In genomic region chr16:56625943-56626654, GRCh38 we compare ENCODE assay signal across 9 cellular contexts. TPM values are rescaled to one million over a fixed set of nuclear protein-coding genes. Genes with fewer than 3 reads are reported as not detected.
A peak's percentile ranks its signal among the peaks of the same experiment; 100 is the strongest.
DNase-seq lines count a peak whose midpoint lies in the region; ATAC-seq and TF ChIP-seq lines count a peak whose summit lies in the region.
"Had no signal": no experiment of that assay in that cellular context is flagged by ENCODE, and none has a peak within 500 bp of the region (broad histone marks: within the 10 kb centered on the region; RNA-seq: fewer than 3 reads in every experiment).

No MANE protein-coding gene starts in this region.

- in situ Hi-C loops in gastrocnemius medialis (cut with MboI; ENCODE audit: low sequenced_read_pairs in 4 of 4) = no loop called here

- DNase-seq in SIG-M5 treated with dmso at 0.1 percent for 504 hours (lab: John Stamatoyannopoulos, UW; ENCODE audit: unreplicated experiment) = peak; percentile 63
- no peak for DNase-seq in SIG-M5 (lab: John Stamatoyannopoulos, UW)
- DNase-seq in activated T-helper 1 cell treated with anti-CD3 and anti-CD28 coated beads, Interleukin-12 subunit alpha, Interleukin-12 subunit beta, Interleukin-2, Interleukin-4 antibody, amounts not matched to agents 30 ng/mL and 10 ng/mL and 1 ng/mL, durations not matched to agents 14 hours and 24 hours and 36 hours (ENCODE audit: low spot score) = no peak
- DNase-seq in left ventricle myocardium superior = peak; percentile 78
- peak; percentile 57 to 76 for DNase-seq in gastrocnemius medialis
- DNase-seq in stimulated activated CD8-positive, alpha-beta memory T cell treated with anti-CD3 and anti-CD28 coated beads, Interleukin-4, amount 100 ng/mL, for 48 hours = no peak

- H3K36me3 ChIP-seq in gastrocnemius medialis = no peaks in the 10 kb centered on the region

- H3K9me3 ChIP-seq in gastrocnemius medialis = no peaks in the 10 kb centered on the region

- H3K27ac Mint-ChIP-seq in activated T-helper 1 cell treated with anti-CD3 and anti-CD28 coated beads, Interleukin-12 subunit alpha, Interleukin-12 subunit beta, Interleukin-2, Interleukin-4 antibody, amounts not matched to agents 30 ng/mL and 10 ng/mL and 1 ng/mL, durations not matched to agents 14 hours and 24 hours and 36 hours = peak overlapping the region; percentile 89

- no peak for TF ChIP-seq POLR2A in gastrocnemius medialis (IDR thresholded peaks at IDR 0.05)

- H3K36me3 Mint-ChIP-seq in activated T-helper 1 cell treated with anti-CD3 and anti-CD28 coated beads, Interleukin-12 subunit alpha, Interleukin-12 subunit beta, Interleukin-2, Interleukin-4 antibody, amounts not matched to agents 30 ng/mL and 10 ng/mL and 1 ng/mL, durations not matched to agents 14 hours and 24 hours and 36 hours (ENCODE audit: low read depth) = no peaks in the 10 kb centered on the region

- ATAC-seq in left ventricle myocardium superior (peak; percentile 78), gastrocnemius medialis (peak; percentile 49 to 74), HG02678 (IDR thresholded peaks at IDR 0.05; ENCODE audit: unreplicated experiment) (no peak), HG02938 (IDR thresholded peaks at IDR 0.05; ENCODE audit: unreplicated experiment) (no peak)

- peak overlapping the region; percentile 88 to 96 (median 92) for H3K27ac ChIP-seq in gastrocnemius medialis
- H3K27ac ChIP-seq: C4-2B had no signal

- H3K4me1 ChIP-seq in gastrocnemius medialis = peaks cover 18 to 23% of the 10 kb centered on the region in 2 donors

- H3K9me3 Mint-ChIP-seq in activated T-helper 1 cell treated with anti-CD3 and anti-CD28 coated beads, Interleukin-12 subunit alpha, Interleukin-12 subunit beta, Interleukin-2, Interleukin-4 antibody, amounts not matched to agents 30 ng/mL and 10 ng/mL and 1 ng/mL, durations not matched to agents 14 hours and 24 hours and 36 hours = no peaks in the 10 kb centered on the region

- H3K4me3 ChIP-seq in gastrocnemius medialis = peak overlapping the region; percentile 66 to 84 (median 74)

- H3K4me1 Mint-ChIP-seq in activated T-helper 1 cell treated with anti-CD3 and anti-CD28 coated beads, Interleukin-12 subunit alpha, Interleukin-12 subunit beta, Interleukin-2, Interleukin-4 antibody, amounts not matched to agents 30 ng/mL and 10 ng/mL and 1 ng/mL, durations not matched to agents 14 hours and 24 hours and 36 hours (ENCODE audit: low read depth) = peaks cover 23% of the 10 kb centered on the region

- TF ChIP-seq CTCF in gastrocnemius medialis (IDR thresholded peaks at IDR 0.05 in 4 of 5, conservative IDR thresholded peaks at IDR 0.05 in 1 of 5) = no peak

- H3K27me3 Mint-ChIP-seq in activated T-helper 1 cell treated with anti-CD3 and anti-CD28 coated beads, Interleukin-12 subunit alpha, Interleukin-12 subunit beta, Interleukin-2, Interleukin-4 antibody, amounts not matched to agents 30 ng/mL and 10 ng/mL and 1 ng/mL, durations not matched to agents 14 hours and 24 hours and 36 hours (ENCODE audit: insufficient read depth) = peaks cover 13% of the 10 kb centered on the region

- H3K4me3 Mint-ChIP-seq in activated T-helper 1 cell treated with anti-CD3 and anti-CD28 coated beads, Interleukin-12 subunit alpha, Interleukin-12 subunit beta, Interleukin-2, Interleukin-4 antibody, amounts not matched to agents 30 ng/mL and 10 ng/mL and 1 ng/mL, durations not matched to agents 14 hours and 24 hours and 36 hours = peak overlapping the region; percentile 92

- intact Hi-C loops in activated T-helper 1 cell treated with anti-CD3 and anti-CD28 coated beads, Interleukin-12 subunit alpha, Interleukin-12 subunit beta, Interleukin-2, Interleukin-4 antibody, amounts not matched to agents 30 ng/mL and 10 ng/mL and 1 ng/mL, durations not matched to agents 14 hours and 24 hours and 36 hours (cut with micrococcal nuclease) = loop anchor here (1.0 to 5.0 kb wide), 7 partner anchors 9 to 174 kb away; partner anchors contain the start of genes MT1F, MT1X, MT2A and NUDT21
- intact Hi-C loops in left ventricle myocardium superior (cut with micrococcal nuclease) = no loop called here
- intact Hi-C loops in gastrocnemius medialis (cut with DNase I; ENCODE audit: low total_unique reads) = loop anchor here (1.0 kb wide), 2 partner anchors 15 to 56 kb away; partner anchors contain the start of gene MT1X

- no peaks in the 10 kb centered on the region for H3K27me3 ChIP-seq in gastrocnemius medialis

RNA-seq across cellular contexts. Expression of gene MT1E, which starts 0.5 kb away (rescaled TPM):
- 135 TPM in 2 replicates for total RNA-seq in activated T-helper 1 cell treated with anti-CD3 and anti-CD28 coated beads, Interleukin-12 subunit alpha, Interleukin-12 subunit beta, Interleukin-2, Interleukin-4 antibody, amounts not matched to agents 30 ng/mL and 10 ng/mL and 1 ng/mL, durations not matched to agents 14 hours and 24 hours and 36 hours
- total RNA-seq in left ventricle myocardium superior (123 TPM), gastrocnemius medialis (100 to 1,000 TPM in 3 of 4 donors, 10 to 100 TPM in 1; 63.0 to 434 (median 267) TPM)

RNA-seq across cellular contexts. Expression of gene MT1M, which starts 6.4 kb away (rescaled TPM):
- total RNA-seq in activated T-helper 1 cell treated with anti-CD3 and anti-CD28 coated beads, Interleukin-12 subunit alpha, Interleukin-12 subunit beta, Interleukin-2, Interleukin-4 antibody, amounts not matched to agents 30 ng/mL and 10 ng/mL and 1 ng/mL, durations not matched to agents 14 hours and 24 hours and 36 hours = not detected in 2 replicates
- total RNA-seq in left ventricle myocardium superior (6.8 TPM), gastrocnemius medialis (1 to 10 TPM in 3 of 4 donors, not detected in 1; 5.3 to 10.0 (median 7.3) TPM)

RNA-seq across cellular contexts. Expression of gene MT1A, which starts 12.4 kb away (rescaled TPM):
- total RNA-seq in activated T-helper 1 cell treated with anti-CD3 and anti-CD28 coated beads, Interleukin-12 subunit alpha, Interleukin-12 subunit beta, Interleukin-2, Interleukin-4 antibody, amounts not matched to agents 30 ng/mL and 10 ng/mL and 1 ng/mL, durations not matched to agents 14 hours and 24 hours and 36 hours = 0.60 and 4.1 TPM in 2 replicates
- 2.3 TPM for total RNA-seq in left ventricle myocardium superior
- total RNA-seq in gastrocnemius medialis = 10 to 100 TPM in 3 of 4 donors, not detected in 1; 17.3 to 34.9 (median 20.2) TPM

RNA-seq across cellular contexts. Expression of gene MT2A, which starts 17.7 kb away (rescaled TPM):
- 348 and 365 TPM in 2 replicates for total RNA-seq in activated T-helper 1 cell treated with anti-CD3 and anti-CD28 coated beads, Interleukin-12 subunit alpha, Interleukin-12 subunit beta, Interleukin-2, Interleukin-4 antibody, amounts not matched to agents 30 ng/mL and 10 ng/mL and 1 ng/mL, durations not matched to agents 14 hours and 24 hours and 36 hours
- total RNA-seq in left ventricle myocardium superior (86.3 TPM), gastrocnemius medialis (1,000 to 10,000 TPM in 1 of 4 donors, 100 to 1,000 TPM in 3; 250 to 1,131 (median 795) TPM)

RNA-seq across cellular contexts. Expression of gene MT1B, which starts 25.6 kb away (rescaled TPM):
- not detected in 2 replicates for total RNA-seq in activated T-helper 1 cell treated with anti-CD3 and anti-CD28 coated beads, Interleukin-12 subunit alpha, Interleukin-12 subunit beta, Interleukin-2, Interleukin-4 antibody, amounts not matched to agents 30 ng/mL and 10 ng/mL and 1 ng/mL, durations not matched to agents 14 hours and 24 hours and 36 hours
- total RNA-seq in left ventricle myocardium superior = not detected
- not detected for total RNA-seq in gastrocnemius medialis

Comparison
In these comparisons a context has a peak if more than half of its experiments do, and no peak if none do; other contexts are left out.
1. DNase-seq: peak in SIG-M5 treated with dmso at 0.1 percent for 504 hours (single experiment), left ventricle myocardium superior (single experiment) and gastrocnemius medialis (2 of 2); none in SIG-M5 (single experiment), activated T-helper 1 cell treated with anti-CD3 and anti-CD28 coated beads, Interleukin-12 subunit alpha, Interleukin-12 subunit beta, Interleukin-2, Interleukin-4 antibody, amounts not matched to agents 30 ng/mL and 10 ng/mL and 1 ng/mL, durations not matched to agents 14 hours and 24 hours and 36 hours (single experiment) and stimulated activated CD8-positive, alpha-beta memory T cell treated with anti-CD3 and anti-CD28 coated beads, Interleukin-4, amount 100 ng/mL, for 48 hours (single experiment).
2. ATAC-seq: peak in left ventricle myocardium superior (single experiment) and gastrocnemius medialis (2 of 2); none in HG02678 (single experiment) and HG02938 (single experiment).